2 cellular contexts compared by ENCODE assay signal in genomic region chr3:56826831-56827722, GRCh38.
TF ChIP-seq lines count a peak whose summit lies in the region.

No MANE protein-coding gene starts in this region.

TF ChIP-seq in HepG2, 621 proteins besides CTCF, POLR2A, EP300 and RAD21 (continues in another document):
- TF ChIP-seq ATF4 (CRISPR knock-in tag; IDR thresholded peaks at IDR 0.05) (no peak), TRAFD1 (CRISPR knock-in tag; IDR thresholded peaks at IDR 0.05; ENCODE audit: borderline replicate concordance) (no peak), ZNF576 (CRISPR knock-in tag; IDR thresholded peaks at IDR 0.05) (no peak), HOXA9 (CRISPR knock-in tag; IDR thresholded peaks at IDR 0.05; ENCODE audit: borderline replicate concordance) (no peak), NFAT5 (CRISPR knock-in tag; IDR thresholded peaks at IDR 0.05) (no peak), FOXK1 (CRISPR knock-in tag; IDR thresholded peaks at IDR 0.05; ENCODE audit: borderline replicate concordance, low read depth) (peak; percentile 10; the same call in 1 of the 2 replicates), ZNF207 (IDR thresholded peaks at IDR 0.05; ENCODE audit: borderline replicate concordance) (no peak), GATAD2A (CRISPR knock-in tag; IDR thresholded peaks at IDR 0.05) (peak; percentile 60; the same call in 1 of the 2 replicates), NFYC (CRISPR knock-in tag; IDR thresholded peaks at IDR 0.05) (no peak), MIXL1 (CRISPR knock-in tag; IDR thresholded peaks at IDR 0.05) (0 out of 2 replicates have a peak, but pooled peaks have one; percentile 52), RBM22 (optimal IDR thresholded peaks at IDR 0.05; ENCODE audit: low read length) (no peak), GFI1 (CRISPR knock-in tag; IDR thresholded peaks at IDR 0.05; ENCODE audit: borderline replicate concordance) (peak; percentile 92), TCF7 (IDR thresholded peaks at IDR 0.05; ENCODE audit: low read depth) (0 out of 2 replicates have a peak, but pooled peaks have one; percentile 13), ZNF382 (CRISPR knock-in tag; IDR thresholded peaks at IDR 0.05; ENCODE audit: borderline replicate concordance) (no peak), ZNF639 (CRISPR knock-in tag; conservative IDR thresholded peaks at IDR 0.05) (no peak), RARA (CRISPR knock-in tag; IDR thresholded peaks at IDR 0.05) (peak; percentile 80), SOX5 (CRISPR knock-in tag; IDR thresholded peaks at IDR 0.05; ENCODE audit: borderline replicate concordance) (peak; percentile 12; the same call in 1 of the 2 replicates)

TF ChIP-seq in K562, 482 proteins besides CTCF, POLR2A, EP300 and RAD21:
- TF ChIP-seq ATF3 (IDR thresholded peaks at IDR 0.05) (peak; percentile 45; the same call in 1 of the 2 replicates), ATF3 (CRISPR knock-in tag; conservative IDR thresholded peaks at IDR 0.05) (no peak), ZNF41 (CRISPR knock-in tag; conservative IDR thresholded peaks at IDR 0.05) (no peak), KDM1A (IDR thresholded peaks at IDR 0.05) (peak in 1 of 2 experiments; percentile 45; a peak in 2 of 4 replicates), ZNF282 (CRISPR knock-in tag; IDR thresholded peaks at IDR 0.05) (no peak), DLX4 (CRISPR knock-in tag; IDR thresholded peaks at IDR 0.05) (no peak), FOSL1 (tag; conservative IDR thresholded peaks at IDR 0.05) (peak; percentile 36; the same call in 1 of the 2 replicates)
